In the genomic region with DNA sequence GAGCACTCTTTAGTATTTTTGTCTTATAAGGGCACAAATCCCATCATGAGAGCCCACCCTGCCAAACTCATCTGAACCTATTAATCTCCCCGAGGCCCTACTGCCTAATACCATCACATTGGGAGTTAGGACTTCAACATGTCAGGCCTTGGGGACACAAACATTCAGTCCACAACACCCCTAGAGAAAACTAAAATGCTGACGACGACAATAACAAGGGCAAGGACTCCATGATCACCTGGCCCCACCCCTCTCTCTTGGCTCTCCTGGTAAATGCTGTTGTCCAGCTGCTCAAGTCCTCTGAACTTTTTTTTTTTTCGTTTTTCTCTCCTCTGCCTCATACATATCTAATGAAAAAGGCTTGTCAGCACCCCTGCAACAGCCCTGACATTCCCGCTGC, we compare ENCODE assay signal across 1 cellular context.
TF ChIP-seq lines count a peak whose summit lies in the region.

No MANE protein-coding gene starts in this region.

TF ChIP-seq in A549, 52 proteins besides CTCF, POLR2A, EP300 and RAD21 (continued from another document):
- TF ChIP-seq, protein P1, sequence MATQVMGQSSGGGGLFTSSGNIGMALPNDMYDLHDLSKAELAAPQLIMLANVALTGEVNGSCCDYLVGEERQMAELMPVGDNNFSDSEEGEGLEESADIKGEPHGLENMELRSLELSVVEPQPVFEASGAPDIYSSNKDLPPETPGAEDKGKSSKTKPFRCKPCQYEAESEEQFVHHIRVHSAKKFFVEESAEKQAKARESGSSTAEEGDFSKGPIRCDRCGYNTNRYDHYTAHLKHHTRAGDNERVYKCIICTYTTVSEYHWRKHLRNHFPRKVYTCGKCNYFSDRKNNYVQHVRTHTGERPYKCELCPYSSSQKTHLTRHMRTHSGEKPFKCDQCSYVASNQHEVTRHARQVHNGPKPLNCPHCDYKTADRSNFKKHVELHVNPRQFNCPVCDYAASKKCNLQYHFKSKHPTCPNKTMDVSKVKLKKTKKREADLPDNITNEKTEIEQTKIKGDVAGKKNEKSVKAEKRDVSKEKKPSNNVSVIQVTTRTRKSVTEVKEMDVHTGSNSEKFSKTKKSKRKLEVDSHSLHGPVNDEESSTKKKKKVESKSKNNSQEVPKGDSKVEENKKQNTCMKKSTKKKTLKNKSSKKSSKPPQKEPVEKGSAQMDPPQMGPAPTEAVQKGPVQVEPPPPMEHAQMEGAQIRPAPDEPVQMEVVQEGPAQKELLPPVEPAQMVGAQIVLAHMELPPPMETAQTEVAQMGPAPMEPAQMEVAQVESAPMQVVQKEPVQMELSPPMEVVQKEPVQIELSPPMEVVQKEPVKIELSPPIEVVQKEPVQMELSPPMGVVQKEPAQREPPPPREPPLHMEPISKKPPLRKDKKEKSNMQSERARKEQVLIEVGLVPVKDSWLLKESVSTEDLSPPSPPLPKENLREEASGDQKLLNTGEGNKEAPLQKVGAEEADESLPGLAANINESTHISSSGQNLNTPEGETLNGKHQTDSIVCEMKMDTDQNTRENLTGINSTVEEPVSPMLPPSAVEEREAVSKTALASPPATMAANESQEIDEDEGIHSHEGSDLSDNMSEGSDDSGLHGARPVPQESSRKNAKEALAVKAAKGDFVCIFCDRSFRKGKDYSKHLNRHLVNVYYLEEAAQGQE (IDR thresholded peaks at IDR 0.05) = no peak
- no peak for TF ChIP-seq HOXB5 (CRISPR knock-in tag; IDR thresholded peaks at IDR 0.05)
- no peak for TF ChIP-seq ELK1 (IDR thresholded peaks at IDR 0.05; ENCODE audit: low read depth, low read length)
- TF ChIP-seq MAFK (IDR thresholded peaks at IDR 0.05; ENCODE audit: partially characterized antibody) = peak; percentile 65
